30 cellular contexts compared by ENCODE assay signal in genomic region chr2:83582589-83582988, GRCh38.
"Had no signal": no experiment of that assay in that cellular context is flagged by ENCODE, and none has a peak within 500 bp of the region (broad histone marks: within the 10 kb centered on the region; RNA-seq: fewer than 3 reads in every experiment).

No MANE protein-coding gene starts in this region.

- H3K4me3 ChIP-seq: ascending aorta, breast epithelium, cardiac muscle cell, colonic mucosa, esophagus squamous epithelium, gastroesophageal sphincter, heart right ventricle had no signal

- H3K36me3 ChIP-seq: ascending aorta, breast epithelium, cardiac muscle cell, colonic mucosa, esophagus squamous epithelium, gastroesophageal sphincter, heart right ventricle had no signal

- FAIRE-seq: endometrium, endothelial cell of umbilical vein had no signal

- H3K27ac ChIP-seq: ascending aorta, breast epithelium, cardiac muscle cell, colonic mucosa, epithelial cell of prostate, esophagus squamous epithelium, gastroesophageal sphincter, heart right ventricle had no signal

- H3K9me3 ChIP-seq: ascending aorta, breast epithelium, colonic mucosa, esophagus squamous epithelium, gastroesophageal sphincter, heart right ventricle had no signal

- H3K27me3 ChIP-seq: ascending aorta, breast epithelium, cardiac muscle cell, colonic mucosa, esophagus squamous epithelium, gastroesophageal sphincter, heart right ventricle had no signal

- H3K4me1 ChIP-seq: ascending aorta, breast epithelium, colonic mucosa, esophagus squamous epithelium, gastroesophageal sphincter, heart right ventricle had no signal

- ATAC-seq: activated CD4-positive, alpha-beta T cell treated with anti-CD3 and anti-CD28 coated beads for 36 hours; activated CD8-positive, alpha-beta memory T cell treated with anti-CD3 and anti-CD28 coated beads, Interleukin-2, amount 10 ng/mL, durations not matched to agents 7 days and 5 days; activated CD8-positive, alpha-beta T cell treated with anti-CD3 and anti-CD28 coated beads, Interleukin-2, amount 10 ng/mL, durations not matched to agents 7 days and 5 days; activated naive CD4-positive, alpha-beta T cell treated with anti-CD3 and anti-CD28 coated beads, Interleukin-2, amount 50 U/mL, for 72 hours; gastroesophageal sphincter; heart right ventricle; T-helper 17 cell had no signal

- DNase-seq: activated CD4-positive, alpha-beta memory T cell treated with anti-CD3 and anti-CD28 coated beads for 36 hours; activated CD4-positive, alpha-beta T cell treated with anti-CD3 and anti-CD28 coated beads for 36 hours; activated CD4-positive, alpha-beta T cell treated with anti-CD3 and anti-CD28 coated beads, Interleukin-2, amount 10 ng/mL, durations not matched to agents 24 days and 14 days; activated CD4-positive, CD25-positive, alpha-beta regulatory T cell; activated CD4-positive, CD25-positive, alpha-beta regulatory T cell treated with anti-CD3 and anti-CD28 coated beads, Interleukin-2, amount 50 U/mL, for 72 hours; activated CD8-positive, alpha-beta memory T cell treated with anti-CD3 and anti-CD28 coated beads, Interleukin-2, amount 10 ng/mL, durations not matched to agents 7 days and 5 days; activated CD8-positive, alpha-beta memory T cell treated with anti-CD3 and anti-CD28 coated beads, Interleukin-2, amount 50 U/mL, for 4 hours; activated CD8-positive, alpha-beta T cell treated with anti-CD3 and anti-CD28 coated beads, Interleukin-2, amount 10 ng/mL, durations not matched to agents 7 days and 5 days; activated effector memory CD4-positive, alpha-beta T cell treated with anti-CD3 and anti-CD28 coated beads, Interleukin-2, amount 50 U/mL, for 16 hours; activated naive CD4-positive, alpha-beta T cell treated with anti-CD3 and anti-CD28 coated beads for 36 hours; activated naive CD8-positive, alpha-beta T cell treated with anti-CD3 and anti-CD28 coated beads, Interleukin-2, amount 10 ng/mL, durations not matched to agents 7 days and 5 days; activated T-cell treated with anti-CD3 and anti-CD28 coated beads, Interleukin-2, amount 50 U/mL, for 1 hour; activated T-cell treated with anti-CD3 and anti-CD28 coated beads, Interleukin-2, amount 50 U/mL, for 48 hours; central memory CD4-positive, alpha-beta T cell; cerebellar nuclear complex; colonic mucosa; effector CD8-positive, alpha-beta T cell; esophagus squamous epithelium; foreskin melanocyte; heart right ventricle; T-helper 17 cell; T1000 had no signal
